1 cellular context compared by ENCODE assay signal in the genomic region with DNA sequence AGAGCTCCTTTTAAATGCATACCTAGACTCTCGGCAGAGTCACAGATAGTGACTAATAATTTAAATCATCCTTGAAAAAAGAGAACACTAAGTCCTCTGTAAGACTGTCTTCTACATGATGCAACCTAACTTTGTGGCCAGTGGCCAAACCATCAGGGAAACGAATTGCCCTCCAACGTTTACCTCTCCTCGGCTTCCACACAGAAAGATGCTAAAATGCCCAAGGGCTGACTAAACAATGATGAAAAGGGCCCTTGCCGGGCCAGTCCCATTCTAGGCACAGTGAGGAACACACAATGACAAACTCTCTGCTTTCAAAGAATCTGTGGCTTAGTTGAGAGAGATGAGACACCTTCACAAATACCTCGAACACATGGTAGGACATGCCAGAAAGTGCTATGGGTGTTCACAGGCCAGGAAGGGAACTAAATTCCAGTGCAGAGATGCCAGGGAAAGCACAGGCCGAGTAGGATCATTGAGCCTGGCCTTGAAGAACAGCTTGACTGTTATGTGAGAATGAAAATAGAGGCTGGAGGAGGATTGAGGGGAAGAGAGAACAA.
TF ChIP-seq lines count a peak whose summit lies in the region.

No MANE protein-coding gene starts in this region.

TF ChIP-seq in H1, 55 proteins besides CTCF, POLR2A, EP300 and RAD21:
- TF ChIP-seq GABPA (IDR thresholded peaks at IDR 0.05; ENCODE audit: borderline replicate concordance, insufficient read depth, low read length) = no peak
